In the genomic region with DNA sequence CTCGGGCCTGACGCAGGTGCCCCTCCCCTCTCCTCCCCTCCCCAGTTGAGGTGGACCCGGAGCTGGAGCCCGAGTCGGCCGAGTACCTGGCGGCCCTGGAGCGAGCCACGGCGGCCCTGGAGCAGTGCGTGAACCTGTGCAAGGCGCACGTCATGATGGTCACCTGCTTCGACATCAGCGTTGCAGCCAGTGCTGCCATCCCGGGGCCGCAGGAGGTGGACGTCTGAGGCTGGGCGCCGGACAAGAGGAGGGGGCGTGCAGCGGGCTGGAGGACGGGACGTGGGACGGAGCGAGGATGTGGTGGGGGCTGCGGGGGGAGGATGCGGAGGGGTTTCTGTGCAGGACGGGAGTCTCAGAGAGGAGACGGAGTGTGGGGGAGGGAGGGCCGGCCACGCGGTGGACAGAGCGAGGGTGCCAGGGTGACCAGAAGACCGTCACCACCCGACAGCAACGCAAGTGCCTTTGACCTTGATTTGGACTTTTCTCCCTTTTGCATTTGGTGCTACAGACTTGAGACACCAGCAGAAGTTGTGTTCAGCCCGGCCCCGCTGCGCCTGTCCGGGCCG, we compare ENCODE assay signal across 32 cellular contexts. TPM values are rescaled to one million over a fixed set of nuclear protein-coding genes. Genes with fewer than 3 reads are reported as not detected.
"Had no signal": no experiment of that assay in that cellular context is flagged by ENCODE, and none has a peak within 500 bp of the region (broad histone marks: within the 10 kb centered on the region; RNA-seq: fewer than 3 reads in every experiment).

No MANE protein-coding gene starts in this region.

- H3K4me1 ChIP-seq: adrenal gland, body of pancreas, breast epithelium had no signal

- ATAC-seq: activated CD8-positive, alpha-beta T cell treated with anti-CD3 and anti-CD28 coated beads for 36 hours; activated naive CD4-positive, alpha-beta T cell treated with anti-CD3 and anti-CD28 coated beads, Interleukin-2, amount 50 U/mL, for 72 hours; activated T-cell treated with anti-CD3 and anti-CD28 coated beads, Interleukin-2, amount 50 U/mL, for 4 hours; activated T-cell treated with anti-CD3 and anti-CD28 coated beads, Interleukin-2, amount 50 U/mL, for 72 hours; activated T-helper 17 cell treated with anti-CD3 and anti-CD28 coated beads, Interleukin-2, amount 50 U/mL, for 72 hours; body of pancreas had no signal

- DNase-seq: activated B cell treated with CpG ODN at 0.5 μM for 24 hours; activated CD4-positive, alpha-beta memory T cell treated with anti-CD3 and anti-CD28 coated beads for 36 hours; activated CD4-positive, alpha-beta T cell treated with anti-CD3 and anti-CD28 coated beads for 4 hours; activated CD4-positive, alpha-beta T cell treated with anti-CD3 and anti-CD28 coated beads, Interleukin-2, amount 10 ng/mL, durations not matched to agents 24 days and 14 days; activated CD4-positive, alpha-beta T cell treated with anti-CD3 and anti-CD28 coated beads, Interleukin-2, amount 50 U/mL, for 1 hour; activated CD4-positive, alpha-beta T cell treated with anti-CD3 and anti-CD28 coated beads, Interleukin-2, amount 50 U/mL, for 4 hours; activated CD4-positive, CD25-positive, alpha-beta regulatory T cell treated with anti-CD3 and anti-CD28 coated beads, Interleukin-2, amount 50 U/mL, for 72 hours; activated CD8-positive, alpha-beta memory T cell treated with anti-CD3 and anti-CD28 coated beads, Interleukin-2, amount 50 U/mL, for 4 hours; activated CD8-positive, alpha-beta T cell treated with anti-CD3 and anti-CD28 coated beads for 36 hours; activated effector memory CD4-positive, alpha-beta T cell treated with anti-CD3 and anti-CD28 coated beads, Interleukin-2, amount 50 U/mL, for 16 hours; activated gamma-delta T cell treated with Interleukin-2 at 50 U/mL for 16 hours; activated naive CD4-positive, alpha-beta T cell; activated naive CD4-positive, alpha-beta T cell treated with anti-CD3 and anti-CD28 coated beads for 36 hours; activated naive CD4-positive, alpha-beta T cell treated with anti-CD3 and anti-CD28 coated beads, Interleukin-2, amount 50 U/mL, for 16 hours; activated naive CD8-positive, alpha-beta T cell treated with anti-CD3 and anti-CD28 coated beads for 36 hours; activated T-cell treated with anti-CD3 and anti-CD28 coated beads for 4 hours; activated T-cell treated with anti-CD3 and anti-CD28 coated beads, Interleukin-2, amount 50 U/mL, for 1 hour; activated T-cell treated with anti-CD3 and anti-CD28 coated beads, Interleukin-2, amount 50 U/mL, for 4 hours; activated T-cell treated with anti-CD3 and anti-CD28 coated beads, Interleukin-2, amount 50 U/mL, for 72 hours; adrenal gland; amniotic stem cell; aorta; body of pancreas; brain microvascular endothelial cell; central memory CD4-positive, alpha-beta T cell; T-helper 1 cell; T-helper 2 cell; T-helper 9 cell had no signal

- H3K36me3 ChIP-seq: brain microvascular endothelial cell, breast epithelium had no signal

- H3K27me3 ChIP-seq: adrenal gland, body of pancreas, brain microvascular endothelial cell had no signal

- H3K4me3 ChIP-seq: adrenal gland, body of pancreas, breast epithelium had no signal

- H3K9me3 ChIP-seq: adrenal gland, body of pancreas, breast epithelium had no signal

- H3K27ac ChIP-seq: adrenal gland, body of pancreas, brain microvascular endothelial cell, breast epithelium, VCaP had no signal

RNA-seq across cellular contexts. Expression of a gene that starts 41.3 kb away (rescaled TPM):
- total RNA-seq: activated B cell treated with CpG ODN at 0.5 μM for 24 hours had no signal
